8 cellular contexts compared by ENCODE assay signal in the genomic region with DNA sequence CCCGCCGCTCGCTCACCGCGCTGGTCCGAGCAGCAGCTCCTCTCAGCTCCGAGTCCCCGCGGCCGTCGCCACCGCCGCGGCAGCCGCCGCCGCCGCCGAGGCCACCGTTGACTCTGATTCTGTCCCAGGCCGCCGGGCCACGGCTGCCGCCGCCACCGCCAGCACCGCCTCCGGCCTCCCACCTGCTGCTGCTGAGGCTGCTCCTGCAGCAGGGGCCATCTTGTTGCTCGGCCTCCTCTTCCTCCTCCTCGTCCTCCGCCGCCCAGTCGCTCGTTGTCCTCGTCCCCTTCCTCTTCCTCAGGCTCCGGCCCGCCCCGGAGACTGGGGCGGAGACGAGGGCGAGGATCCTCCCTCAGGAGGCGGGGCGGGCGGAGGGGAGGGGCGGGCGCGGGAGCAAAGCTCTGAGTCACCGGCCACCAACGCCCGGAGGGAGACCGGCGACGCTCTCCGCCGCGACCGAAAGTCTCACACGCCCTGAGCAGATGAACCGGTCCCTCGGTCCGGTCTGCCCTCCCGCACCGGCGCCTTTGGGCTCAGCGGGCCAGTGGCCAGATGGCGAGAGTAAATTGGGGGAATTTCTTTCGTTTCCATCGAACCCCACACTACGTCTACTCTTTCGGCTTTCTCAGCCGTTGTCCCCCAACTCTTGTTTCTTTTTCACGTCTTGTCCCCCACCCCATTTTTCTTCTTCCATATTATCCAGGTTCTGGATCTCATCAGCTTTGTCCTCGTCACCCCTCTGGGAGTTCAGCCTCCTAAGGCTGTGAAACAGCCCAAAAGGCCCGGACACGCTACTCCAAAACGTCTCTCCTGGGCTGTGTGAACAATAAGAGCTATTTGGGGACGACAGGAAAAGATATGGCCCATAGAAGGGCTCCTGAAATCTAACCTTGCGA. TPM values are rescaled to one million over a fixed set of nuclear protein-coding genes. Genes with fewer than 3 reads are reported as not detected.
A peak's percentile ranks its signal among the peaks of the same experiment; 100 is the strongest.
DNase-seq lines count a peak whose midpoint lies in the region; ATAC-seq, FAIRE-seq and TF ChIP-seq lines count a peak whose summit lies in the region.

TSS of gene RC3H1 (minus strand) at position 278 of the 896 bp plus-strand sequence. CDS start 29,372 bp downstream, outside the sequence.

- H3K79me2 ChIP-seq in MM.1S (ENCODE audit: low read length) = peaks cover 49% of the 10 kb centered on the region

- H3K27ac ChIP-seq in MM.1S (ENCODE audit: low read length) (peak within 1 kb of the TSS; percentile 41; the same call in 1 of the 2 replicates), foreskin keratinocyte (peak within 1 kb of the TSS; percentile 89), neuronal stem cell (replicated peaks; ENCODE audit: low read length) (peak within 1 kb of the TSS; percentile 86)

- no CpG with 5 or more reads among the region's 78 CpGs for WGBS in neuronal stem cell (ENCODE audit: extremely low coverage in 2 of 2, insufficient read length in 2 of 2, insufficient replicate concordance in 1 of 2), 2 donors

- H2BK15ac ChIP-seq in neuronal stem cell (ENCODE audit: low read length) = peak within 1 kb of the TSS; percentile 89

- H2AK5ac ChIP-seq in neuronal stem cell (ENCODE audit: low read depth, low read length) = peak within 1 kb of the TSS; percentile 89

- peak within 1 kb of the TSS; percentile 82 for H4K8ac ChIP-seq in neuronal stem cell (ENCODE audit: low read depth, low read length)

- H3K36me3 ChIP-seq in HAP-1 (replicated peaks) = peaks cover 3% of the 10 kb centered on the region; the same call in 1 of the 2 replicates
- peaks cover 3% of the 10 kb centered on the region; the same call in 1 of the 2 replicates for H3K36me3 ChIP-seq in MM.1S (replicated peaks; ENCODE audit: insufficient read depth, low read length)
- peaks cover 0 to 25% of the 10 kb centered on the region in 2 donors for H3K36me3 ChIP-seq in neuronal stem cell (replicated peaks in 1 of 2; ENCODE audit: control insufficient read depth in 2 of 2, insufficient read depth in 2 of 2, low read length in 2 of 2)

- DNase-seq in HAP-1 (ENCODE audit: low spot score in 2 of 2) (peak; percentile 85 to 92), MM.1S (peak; percentile 94), SK-MEL-5 (ENCODE audit: low read depth, low spot score) (peak; percentile 82), foreskin keratinocyte (peak in 1 of 2 donors; percentile 69), neuronal stem cell (ENCODE audit: low spot score) (peak; percentile 89)
- peak; percentile 64 to 87 (median 78) for DNase-seq in activated naive CD4-positive, alpha-beta T cell (lab: John Stamatoyannopoulos, UW)

- H3K18ac ChIP-seq in neuronal stem cell (ENCODE audit: low read length) = peak within 1 kb of the TSS; percentile 100

- peak; percentile 86 for ATAC-seq in foreskin keratinocyte

- peaks cover 12% of the 10 kb centered on the region; the same call in 1 of the 2 replicates for H3F3A ChIP-seq in MM.1S (ENCODE audit: insufficient read depth, low read length)

- H3K4me3 ChIP-seq in HAP-1 (peak within 1 kb of the TSS; percentile 82), MM.1S (ENCODE audit: low read length) (peak within 1 kb of the TSS; percentile 72), neuronal stem cell (ENCODE audit: low read length in 2 of 2) (peak within 1 kb of the TSS; percentile 99)

- H3K9me3 ChIP-seq in HAP-1 (no peaks in the 10 kb centered on the region), MM.1S (replicated peaks; ENCODE audit: insufficient read depth, low read length) (no peaks in the 10 kb centered on the region), neuronal stem cell (replicated peaks in 1 of 2; ENCODE audit: control insufficient read depth in 2 of 2, insufficient read depth in 1 of 2, low read depth in 1 of 2, low read length in 2 of 2) (no peaks in the 10 kb centered on the region)

- peak within 1 kb of the TSS; percentile 76 for H3K4ac ChIP-seq in neuronal stem cell (ENCODE audit: low read length)

- H3K4me1 ChIP-seq in HAP-1 (peaks cover 32% of the 10 kb centered on the region), MM.1S (ENCODE audit: low read length) (peaks cover 20% of the 10 kb centered on the region), foreskin keratinocyte (peaks cover 27% of the 10 kb centered on the region), neuronal stem cell (ENCODE audit: control insufficient read depth in 2 of 2, insufficient read depth in 1 of 2, low read depth in 1 of 2, low read length in 2 of 2) (peaks cover 2 to 19% of the 10 kb centered on the region in 2 donors)

- H3K9me2 ChIP-seq in MM.1S (replicated peaks; ENCODE audit: insufficient read depth, low read length) = no peaks in the 10 kb centered on the region

- peak within 1 kb of the TSS; percentile 99 for H3K23ac ChIP-seq in neuronal stem cell (ENCODE audit: low read depth, low read length, poor library complexity)

- H2BK120ac ChIP-seq in neuronal stem cell (ENCODE audit: low read depth, low read length) = no peak within 1 kb of the TSS

- H3K9ac ChIP-seq in MM.1S (ENCODE audit: low read length) (peak within 1 kb of the TSS; percentile 86), neuronal stem cell (ENCODE audit: low read depth, low read length, poor library complexity) (peak within 1 kb of the TSS; percentile 100)

- FAIRE-seq in G401.6 (lab: Jason Lieb, UNC) = peak; percentile 15

- H2AFZ ChIP-seq in MM.1S (ENCODE audit: low read length) (peak within 1 kb of the TSS; percentile 82), neuronal stem cell (ENCODE audit: low read length) (peak within 1 kb of the TSS; percentile 95)

- peak within 1 kb of the TSS; percentile 83 for H2BK5ac ChIP-seq in neuronal stem cell (ENCODE audit: low read length)

- H4K91ac ChIP-seq in neuronal stem cell (ENCODE audit: low read depth, low read length, poor library complexity) = no peak within 1 kb of the TSS

- H3K14ac ChIP-seq in neuronal stem cell (ENCODE audit: low read length) = peak within 1 kb of the TSS; percentile 99

- H3K27me3 ChIP-seq in HAP-1 (ENCODE audit: low read depth) (no peaks in the 10 kb centered on the region), MM.1S (replicated peaks; ENCODE audit: insufficient read depth, low read length) (no peaks in the 10 kb centered on the region), foreskin keratinocyte (no peaks in the 10 kb centered on the region), neuronal stem cell (ENCODE audit: control insufficient read depth in 3 of 3, insufficient read depth in 3 of 3, low read depth in 1 of 3, low read length in 3 of 3) (no peaks in the 10 kb centered on the region)

- H3K4me2 ChIP-seq in MM.1S (ENCODE audit: low read depth, low read length) (peak within 1 kb of the TSS; percentile 93), neuronal stem cell (ENCODE audit: insufficient read depth, low read length, poor library complexity, severe bottlenecking) (peak within 1 kb of the TSS; percentile 66)

- TF ChIP-seq CTCF in MM.1S (IDR thresholded peaks at IDR 0.05; ENCODE audit: low read length) (no peak), foreskin keratinocyte (conservative IDR thresholded peaks at IDR 0.05) (no peak), subcutaneous adipose tissue (IDR thresholded peaks at IDR 0.05; ENCODE audit: low read depth) (no peak)

- in situ Hi-C loops in HAP-1 (cut with MboI; ENCODE audit: low sequenced_read_pairs) (no loop called here), SK-MEL-5 (cut with HindIII; ENCODE audit: low pct_unique_long_range_greater_than_20kb, low sequenced_read_pairs) (no loop called here)

- peaks cover 4% of the 10 kb centered on the region for H3K79me1 ChIP-seq in neuronal stem cell (ENCODE audit: low read depth, low read length)

- peak within 1 kb of the TSS; percentile 90 for H2BK12ac ChIP-seq in neuronal stem cell (ENCODE audit: low read length)

- peaks cover 35% of the 10 kb centered on the region for H4K20me1 ChIP-seq in MM.1S (ENCODE audit: insufficient read depth, low read length)

RNA-seq across cellular contexts. Expression of gene RC3H1, which starts in this region (rescaled TPM):
- 25.3 and 30.0 TPM in 2 replicates for total RNA-seq in SK-MEL-5 (2014; rRNA removed; shearing (Covaris generic))
- 7.6 and 8.7 TPM in 2 replicates for polyA plus RNA-seq in SK-MEL-5 (2015; cell fraction: cytosol; rRNA removed)
- polyA plus RNA-seq in SK-MEL-5 (2015; cell fraction: nucleus; rRNA removed) = 19.1 and 21.0 TPM in 2 replicates
- 14.8 and 16.2 TPM in 2 replicates for total RNA-seq in foreskin keratinocyte
- 1.6 and 1.8 TPM in 2 replicates for polyA plus RNA-seq in foreskin keratinocyte
- 13.5 TPM for polyA plus RNA-seq in neuronal stem cell (2013, experiment 1 of 2)
- 14.0 TPM for polyA plus RNA-seq in neuronal stem cell (2013, experiment 2 of 2)
- 10 to 100 TPM; 28.0 to 35.2 (median 31.1) TPM for total RNA-seq in subcutaneous adipose tissue
